8 cellular contexts compared by ENCODE assay signal in genomic region chr11:130314184-130314748, GRCh38. TPM values are rescaled to one million over a fixed set of nuclear protein-coding genes. Genes with fewer than 3 reads are reported as not detected.
A peak's percentile ranks its signal among the peaks of the same experiment; 100 is the strongest.
DNase-seq lines count a peak whose midpoint lies in the region; ATAC-seq and TF ChIP-seq lines count a peak whose summit lies in the region.

No MANE protein-coding gene starts in this region.

- H3K9me3 ChIP-seq in BLaER1 (0 out of 2 replicates have a peak, but pooled peaks cover 2% of the 10 kb centered on the region), PC-3 (ENCODE audit: low read length) (no peaks in the 10 kb centered on the region), neuron (ENCODE audit: low read length) (no peaks in the 10 kb centered on the region)

- no peaks in the 10 kb centered on the region for H3K9me2 ChIP-seq in PC-3 (replicated peaks; ENCODE audit: low read length)

- ATAC-seq in GM19025 (IDR thresholded peaks at IDR 0.05; ENCODE audit: low read depth, unreplicated experiment) (peak; percentile 61), HG03159 (IDR thresholded peaks at IDR 0.05; ENCODE audit: unreplicated experiment) (peak; percentile 52), PC-3 (peak; percentile 75)

- TF ChIP-seq CTCF in PC-3 (conservative IDR thresholded peaks at IDR 0.05; ENCODE audit: low read depth, low read length) (no peak), foreskin fibroblast (IDR thresholded peaks at IDR 0.05; ENCODE audit: low read depth, low read length) (no peak)

- H3K4me2 ChIP-seq in BLaER1 (peak overlapping the region; percentile 90), PC-3 (ENCODE audit: low read length) (peak overlapping the region; percentile 86)

- no TSS peak for BruUV-seq in PC-3 (replicated peaks; lab: Mats Ljungman, UMichigan)

- peaks cover 48% of the 10 kb centered on the region for H3K79me2 ChIP-seq in PC-3 (ENCODE audit: low read length)

- peaks cover 33% of the 10 kb centered on the region for H3K4me1 ChIP-seq in BLaER1
- H3K4me1 ChIP-seq in PC-3 (ENCODE audit: insufficient read depth, low read length) = peaks cover 19% of the 10 kb centered on the region
- peaks cover 14% of the 10 kb centered on the region for H3K4me1 ChIP-seq in neuron (ENCODE audit: insufficient read depth, low read length)

- CTCF ChIA-PET in PC-3 (lab: Charles Lee) = no interaction called here

- H3K36me3 ChIP-seq in BLaER1 = peaks cover 10% of the 10 kb centered on the region; the same call in 1 of the 2 replicates
- peaks cover 2% of the 10 kb centered on the region; the same call in 1 of the 2 replicates for H3K36me3 ChIP-seq in PC-3 (ENCODE audit: low read depth, low read length)
- no peaks in the 10 kb centered on the region for H3K36me3 ChIP-seq in neuron (ENCODE audit: insufficient read depth, low read length)

- H3F3A ChIP-seq in PC-3 (ENCODE audit: low read length, unreplicated experiment) = no peaks in the 10 kb centered on the region

- H3K27me3 ChIP-seq in BLaER1 (no peaks in the 10 kb centered on the region), PC-3 (ENCODE audit: low read length) (no peaks in the 10 kb centered on the region), neuron (ENCODE audit: insufficient read depth, low read length) (no peaks in the 10 kb centered on the region)

- DNase-seq in PC-3 = peak; percentile 62
- peak; percentile 61 for DNase-seq in activated T-helper 9 cell treated with anti-CD3 and anti-CD28 coated beads, Interleukin-2, amount 50 U/mL, for 16 hours (ENCODE audit: low read depth)
- peak; percentile 39 to 77 for DNase-seq in foreskin fibroblast
- DNase-seq in superior temporal gyrus (ENCODE audit: extremely low spot score) = peak; percentile 38

- H2AFZ ChIP-seq in PC-3 (ENCODE audit: low read length) = peak overlapping the region; percentile 60
- H2AFZ ChIP-seq in neuron (ENCODE audit: low read depth, low read length) = peak overlapping the region; percentile 68

- intact Hi-C loops in PC-3 (cut with micrococcal nuclease) = loop anchor here (5.0 to 10.0 kb wide), 2 partner anchors 78 to 99 kb away; no protein-coding TSS in a partner anchor

- POLR2A ChIA-PET in PC-3 (lab: Charles Lee; ENCODE audit: unreplicated experiment) = no interaction called here

- H3K4me3 ChIP-seq in BLaER1 = peak overlapping the region; percentile 93
- H3K4me3 ChIP-seq in PC-3 (ENCODE audit: low read length) = peak overlapping the region; percentile 82
- peak overlapping the region; percentile 70 to 83 for H3K4me3 ChIP-seq in foreskin fibroblast (ENCODE audit: low read depth in 1 of 2, low read length in 2 of 2)
- H3K4me3 ChIP-seq in neuron (ENCODE audit: low read length) = peak overlapping the region; percentile 91

- H3K27ac ChIP-seq in BLaER1 (peak overlapping the region; percentile 96), PC-3 (ENCODE audit: low read length) (peak overlapping the region; percentile 40; the same call in 1 of the 2 replicates)

- peaks cover 42% of the 10 kb centered on the region for H4K20me1 ChIP-seq in BLaER1
- H4K20me1 ChIP-seq in PC-3 (ENCODE audit: low read length) = peaks cover 9% of the 10 kb centered on the region

- H3K9ac ChIP-seq in BLaER1 (peak overlapping the region; percentile 93), PC-3 (ENCODE audit: low read length) (peak overlapping the region; percentile 78)

RNA-seq across cellular contexts. Expression of gene ZBTB44, which starts 0.5 kb away (rescaled TPM):
- total RNA-seq in PC-3 (2014; rRNA removed) = 27.5 and 28.9 TPM in 2 replicates

Comparison
In these comparisons a context has a peak if more than half of its experiments do, and no peak if none do; other contexts are left out.
1. Peak in every context shown above with its lines: DNase-seq, ATAC-seq, H3K4me3 ChIP-seq and H3K27ac ChIP-seq.